11 cellular contexts compared by ENCODE assay signal in the genomic region with DNA sequence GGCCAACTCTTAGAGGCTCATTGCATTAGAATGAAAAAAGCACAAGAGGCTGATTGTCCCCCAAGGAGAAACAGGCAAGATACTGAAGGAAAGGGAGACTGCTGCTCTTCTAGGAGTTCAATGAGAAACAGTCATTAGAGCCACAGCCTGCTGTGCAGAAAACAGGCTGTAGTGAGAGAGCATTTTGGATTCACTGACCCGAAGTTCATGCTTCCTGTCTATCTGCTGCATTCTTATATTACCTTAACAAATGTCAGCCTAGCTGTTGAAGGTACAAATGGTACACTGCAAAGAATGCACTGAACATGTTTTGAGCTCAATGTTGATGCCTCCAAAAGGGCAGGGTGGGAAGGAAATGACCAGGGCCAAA.
DNase-seq lines count a peak whose midpoint lies in the region; ATAC-seq, FAIRE-seq and TF ChIP-seq lines count a peak whose summit lies in the region.
"Had no signal": no experiment of that assay in that cellular context is flagged by ENCODE, and none has a peak within 500 bp of the region (broad histone marks: within the 10 kb centered on the region; RNA-seq: fewer than 3 reads in every experiment).

No MANE protein-coding gene starts in this region.

- DNase-seq in RCC 7860 (ENCODE audit: low spot score) (no peak), kidney glomerular epithelial cell (lab: John Stamatoyannopoulos, UW) (no peak), DMS79 treated with DMSO at 0.1 percent for 48 hours (lab: John Stamatoyannopoulos, UW) (no peak), NCI-H2029 treated with DMSO at 0.1 percent for 48 hours (lab: John Stamatoyannopoulos, UW) (no peak)
- DNase-seq: activated effector memory CD4-positive, alpha-beta T cell treated with anti-CD3 and anti-CD28 coated beads, Interleukin-2, amount 50 U/mL, for 16 hours; stimulated activated naive CD4-positive, alpha-beta T cell treated with Interleukin-2 at 50 U/mL for 16 hours had no signal

- ATAC-seq in GM19035 (IDR thresholded peaks at IDR 0.05; ENCODE audit: unreplicated experiment) (peak; percentile 22), HG02588 (IDR thresholded peaks at IDR 0.05; ENCODE audit: unreplicated experiment) (peak; percentile 15), HG03378 (IDR thresholded peaks at IDR 0.05; ENCODE audit: unreplicated experiment) (peak; percentile 23)

- H3K9me3 Mint-ChIP-seq in nephron = no peaks in the 10 kb centered on the region
- H3K9me3 Mint-ChIP-seq: central memory CD8-positive, alpha-beta T cell had no signal

- no peaks in the 10 kb centered on the region for H3K27me3 Mint-ChIP-seq in nephron (ENCODE audit: low read depth)
- H3K27me3 Mint-ChIP-seq: central memory CD8-positive, alpha-beta T cell had no signal

- H3K4me1 Mint-ChIP-seq in nephron = peaks cover 22% of the 10 kb centered on the region

- no peak for FAIRE-seq in RCC 7860 (lab: Jason Lieb, UNC)

- H3K36me3 Mint-ChIP-seq in nephron (ENCODE audit: low read depth) = no peaks in the 10 kb centered on the region

- H3K27ac Mint-ChIP-seq in nephron = peak overlapping the region in 2 of 3 experiments; percentile 45 to 70

- H3K4me3 Mint-ChIP-seq in nephron = no peak overlapping the region
- H3K4me3 Mint-ChIP-seq: central memory CD8-positive, alpha-beta T cell had no signal

- no peak for TF ChIP-seq CTCF in nephron (IDR thresholded peaks at IDR 0.05; ENCODE audit: unreplicated experiment in 3 of 3)
